35 cellular contexts compared by ENCODE assay signal in genomic region chr3:152587861-152588260, GRCh38.
"Had no signal": no experiment of that assay in that cellular context is flagged by ENCODE, and none has a peak within 500 bp of the region (broad histone marks: within the 10 kb centered on the region; RNA-seq: fewer than 3 reads in every experiment).

No MANE protein-coding gene starts in this region.

- H3K4me3 ChIP-seq: MG63 had no signal

- H3K36me3 ChIP-seq: MG63 had no signal

- H3K27me3 ChIP-seq: MG63 had no signal

- H3K9me3 ChIP-seq: MG63 had no signal

- DNase-seq: Karpas-422, Kasumi-1, MG63, MM.1S, MV-4-11, NCI-H1048, NCI-H1092, NCI-H1092 treated with DMSO at 0.1 percent for 48 hours, NCI-H1105, NCI-H1105 treated with DMSO at 0.1 percent for 48 hours, NCI-H1417, NCI-H1417 treated with DMSO at 0.1 percent for 48 hours, NCI-H1436, NCI-H1436 treated with DMSO at 0.1 percent for 48 hours, NCI-H146, NCI-H1694, NCI-H1694 treated with DMSO at 0.1 percent for 48 hours, NCI-H187, NCI-H187 treated with DMSO at 0.1 percent for 48 hours, NCI-H1930, NCI-H2029, NCI-H2029 treated with DMSO at 0.1 percent for 48 hours, NCI-H2081, NCI-H2081 treated with DMSO at 0.1 percent for 48 hours, NCI-H2107, NCI-H2171, NCI-H2171 treated with DMSO at 0.1 percent for 48 hours, NCI-H2227 treated with DMSO at 0.1 percent for 48 hours, NCI-H226, NCI-H345, NCI-H446, NCI-H446 treated with DMSO at 0.1 percent for 48 hours, NCI-H510A, NCI-H510A treated with DMSO at 0.1 percent for 48 hours, NCI-H524 treated with DMSO at 0.1 percent for 48 hours had no signal
